16 cellular contexts compared by ENCODE assay signal in the genomic region with DNA sequence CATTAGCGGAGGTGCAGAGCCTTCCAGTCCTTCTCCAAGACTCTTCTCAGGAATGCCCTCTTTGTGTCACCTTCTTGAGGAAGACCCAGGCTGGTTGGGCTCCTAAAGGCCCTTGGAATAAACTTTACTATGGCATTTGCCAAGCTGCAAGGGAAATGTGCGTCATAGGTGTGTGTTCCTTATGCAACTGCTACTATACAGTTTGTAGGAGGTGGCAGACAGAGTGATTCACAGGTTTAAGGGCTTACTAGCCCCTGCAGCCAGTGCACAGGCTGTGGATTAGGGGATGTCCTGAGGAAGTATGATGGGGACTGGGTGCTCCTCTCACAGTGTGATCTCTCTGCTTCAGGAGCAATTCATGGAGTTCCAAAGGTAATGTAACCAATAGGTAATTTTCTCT.
DNase-seq lines count a peak whose midpoint lies in the region; TF ChIP-seq lines count a peak whose summit lies in the region.
"Had no signal": no experiment of that assay in that cellular context is flagged by ENCODE, and none has a peak within 500 bp of the region (broad histone marks: within the 10 kb centered on the region; RNA-seq: fewer than 3 reads in every experiment).

No MANE protein-coding gene starts in this region.

- no peak overlapping the region for H2AK5ac ChIP-seq in mesendoderm (ENCODE audit: low read length)

- POLR2A ChIA-PET in MCF 10A (lab: Yijun Ruan, JAX), result interaction anchor here (1.6 kb wide), 1 partner anchor 9 kb away, joined by 7 read pairs; no protein-coding TSS in a partner anchor

- H3K9me3 ChIP-seq in breast epithelium (no peaks in the 10 kb centered on the region), testis (no peaks in the 10 kb centered on the region)
- H3K9me3 ChIP-seq: A549, Caco-2 had no signal

- H3K27ac ChIP-seq in breast epithelium (no peak overlapping the region), mesendoderm (ENCODE audit: low read depth, low read length) (no peak overlapping the region), coronary artery (no peak overlapping the region), testis (no peak overlapping the region)
- H3K27ac ChIP-seq: 22Rv1, A549, C4-2B, GM23248, HL-60 had no signal

- H2BK5ac ChIP-seq in mesendoderm (ENCODE audit: low read length), result no peak overlapping the region

- H3K9me3 Mint-ChIP-seq in MCF 10A (ENCODE audit: unreplicated experiment), result no peaks in the 10 kb centered on the region
- H3K9me3 Mint-ChIP-seq: CD4-positive, alpha-beta T cell had no signal

- CTCF ChIA-PET in MCF 10A (lab: Yijun Ruan, JAX), result interaction anchor here (0.6 to 1.4 kb wide), 3 partner anchors 10 to 23 kb away, joined by 4 to 5 read pairs (median 5); no protein-coding TSS in a partner anchor

- H3K4ac ChIP-seq in mesendoderm (ENCODE audit: low read depth, low read length), result no peak overlapping the region

- intact Hi-C loops in MCF 10A (cut with micrococcal nuclease), result no loop called here
- intact Hi-C loops in breast epithelium (cut with DNase I; ENCODE audit: low total_unique reads), result no loop called here
- intact Hi-C loops in testis (cut with DNase I; ENCODE audit: low total_unique reads), result no loop called here

- peaks cover 18% of the 10 kb centered on the region for H3K79me1 ChIP-seq in mesendoderm (ENCODE audit: low read length)

- no peak overlapping the region for H3K56ac ChIP-seq in mesendoderm (ENCODE audit: low read length)

- TF ChIP-seq CTCF in MCF 10A (IDR thresholded peaks at IDR 0.05; ENCODE audit: unreplicated experiment), result no peak
- no peak for TF ChIP-seq CTCF in breast epithelium (IDR thresholded peaks at IDR 0.05)
- no peak for TF ChIP-seq CTCF in epithelial cell of esophagus (IDR thresholded peaks at IDR 0.05; ENCODE audit: insufficient read depth, low read depth, low read length, missing control alignments)
- TF ChIP-seq CTCF in coronary artery (IDR thresholded peaks at IDR 0.05), result no peak
- no peak for TF ChIP-seq CTCF in testis (IDR thresholded peaks at IDR 0.05)

- H3K9ac ChIP-seq in mesendoderm (ENCODE audit: low read length), result no peak overlapping the region
- H3K9ac ChIP-seq: GM23248 had no signal

- H3K18ac ChIP-seq in mesendoderm (ENCODE audit: low read length), result no peak overlapping the region

- DNase-seq in MCF 10A (ENCODE audit: unreplicated experiment) (peak; percentile 40), breast epithelium (ENCODE audit: low spot score in 2 of 2) (no peak), epithelial cell of esophagus (ENCODE audit: low read depth) (peak; percentile 41), mesendoderm (peak; percentile 29), SKM-1 (lab: John Stamatoyannopoulos, UW; ENCODE audit: unreplicated experiment) (no peak), coronary artery (ENCODE audit: low spot score) (no peak), testis (no peak)
- DNase-seq: AML-193; Caco-2; CD4-positive, alpha-beta T cell; GM23248; HCEC 1CT had no signal

- peaks cover 18% of the 10 kb centered on the region for H3K79me2 ChIP-seq in mesendoderm (ENCODE audit: control insufficient read depth, insufficient read depth, low read length)

- H3K4me3 Mint-ChIP-seq in MCF 10A (ENCODE audit: unreplicated experiment), result no peak overlapping the region
- H3K4me3 Mint-ChIP-seq: CD4-positive, alpha-beta T cell had no signal

- H3K27me3 ChIP-seq in breast epithelium (no peaks in the 10 kb centered on the region), mesendoderm (ENCODE audit: insufficient read depth, low read length, poor library complexity) (no peaks in the 10 kb centered on the region), testis (no peaks in the 10 kb centered on the region)

- H3K36me3 ChIP-seq in breast epithelium, result no peaks in the 10 kb centered on the region
- no peaks in the 10 kb centered on the region for H3K36me3 ChIP-seq in mesendoderm (ENCODE audit: control insufficient read depth, insufficient read depth, low read length)
- no peaks in the 10 kb centered on the region for H3K36me3 ChIP-seq in testis (ENCODE audit: low read depth, missing control alignments)

- TF ChIP-seq POLR2A in breast epithelium (IDR thresholded peaks at IDR 0.05) (no peak), testis (IDR thresholded peaks at IDR 0.05) (no peak)

- no peak overlapping the region for H3K4me2 ChIP-seq in mesendoderm (ENCODE audit: low read length)
- H3K4me2 ChIP-seq: A549 had no signal

- no peaks in the 10 kb centered on the region for H3K36me3 Mint-ChIP-seq in MCF 10A (ENCODE audit: insufficient read depth, unreplicated experiment)

- no CpG with 5 or more reads among the region's 2 CpGs for WGBS in mesendoderm (ENCODE audit: extremely low coverage, insufficient coverage, low lambda C conversion rate)
- 90 to 100% methylated on average over 2 of the region's 2 CpGs for WGBS in testis, 2 donors

- H3K27ac Mint-ChIP-seq in MCF 10A (ENCODE audit: low read depth, unreplicated experiment), result no peak overlapping the region
- H3K27ac Mint-ChIP-seq: CD4-positive, alpha-beta T cell had no signal

- no peak overlapping the region for H4K5ac ChIP-seq in mesendoderm (ENCODE audit: low read length)

- H3K4me3 ChIP-seq in breast epithelium (no peak overlapping the region), epithelial cell of esophagus (ENCODE audit: low read length) (no peak overlapping the region), mesendoderm (ENCODE audit: low read length) (no peak overlapping the region), coronary artery (no peak overlapping the region), testis (no peak overlapping the region)
- H3K4me3 ChIP-seq: A549, GM23248 had no signal

- H2BK120ac ChIP-seq in mesendoderm (ENCODE audit: low read depth, low read length), result no peak overlapping the region

- no peak overlapping the region for H2BK15ac ChIP-seq in mesendoderm (replicated peaks; ENCODE audit: low read depth)

- peaks cover 22% of the 10 kb centered on the region for H3K4me1 Mint-ChIP-seq in MCF 10A (ENCODE audit: insufficient read depth, unreplicated experiment)

- no peak overlapping the region for H3K23ac ChIP-seq in mesendoderm (ENCODE audit: low read length)

- H3K4me1 ChIP-seq in breast epithelium, result no peaks in the 10 kb centered on the region
- H3K4me1 ChIP-seq in mesendoderm (ENCODE audit: control insufficient read depth, low read depth, low read length), result peaks cover 28% of the 10 kb centered on the region
- no peaks in the 10 kb centered on the region for H3K4me1 ChIP-seq in testis
- H3K4me1 ChIP-seq: A549, Caco-2 had no signal

- BruUV-seq in MCF 10A (replicated peaks; lab: Mats Ljungman, UMichigan), result no TSS peak

- H4K8ac ChIP-seq in mesendoderm (ENCODE audit: low read depth, low read length), result no peak overlapping the region

- no peaks in the 10 kb centered on the region for H3K27me3 Mint-ChIP-seq in MCF 10A (ENCODE audit: insufficient read depth, unreplicated experiment)

Comparison
In these comparisons a context has a peak if more than half of its experiments do, and no peak if none do; other contexts are left out.
1. DNase-seq: peak in MCF 10A (single experiment), epithelial cell of esophagus (single experiment) and mesendoderm (single experiment); none in breast epithelium (0 of 2), SKM-1 (single experiment), coronary artery (single experiment) and testis (single experiment).